ENCODE assay signal across 1 cellular context in the genomic region with DNA sequence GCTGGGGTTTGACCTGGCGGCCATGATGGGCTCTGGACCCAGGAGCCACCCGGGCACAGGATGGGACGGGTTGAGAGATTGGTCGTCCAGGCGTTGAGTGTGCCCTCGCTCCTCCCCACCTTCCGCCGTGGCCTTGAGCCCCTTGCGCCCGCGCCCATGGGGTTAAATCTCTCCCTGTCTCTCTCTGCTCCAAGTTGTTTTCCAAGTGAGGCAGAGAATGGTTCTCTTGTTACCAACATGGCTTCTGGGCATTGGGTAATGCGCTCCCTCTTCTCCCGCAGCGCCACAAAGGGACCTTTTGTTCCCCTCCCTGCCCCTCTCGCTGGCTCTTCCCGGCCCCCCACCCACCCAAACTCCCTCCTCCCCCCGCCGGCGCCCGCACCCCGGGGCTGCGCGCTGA.
A peak's percentile ranks its signal among the peaks of the same experiment; 100 is the strongest.
TF ChIP-seq lines count a peak whose summit lies in the region.

No MANE protein-coding gene starts in this region.

TF ChIP-seq in HepG2, 621 proteins besides CTCF, POLR2A, EP300 and RAD21:
- peak; percentile 20 for TF ChIP-seq YY1 (IDR thresholded peaks at IDR 0.05; ENCODE audit: insufficient read depth, insufficient replicate concordance, low read depth, low read length)
- TF ChIP-seq, protein P1, sequence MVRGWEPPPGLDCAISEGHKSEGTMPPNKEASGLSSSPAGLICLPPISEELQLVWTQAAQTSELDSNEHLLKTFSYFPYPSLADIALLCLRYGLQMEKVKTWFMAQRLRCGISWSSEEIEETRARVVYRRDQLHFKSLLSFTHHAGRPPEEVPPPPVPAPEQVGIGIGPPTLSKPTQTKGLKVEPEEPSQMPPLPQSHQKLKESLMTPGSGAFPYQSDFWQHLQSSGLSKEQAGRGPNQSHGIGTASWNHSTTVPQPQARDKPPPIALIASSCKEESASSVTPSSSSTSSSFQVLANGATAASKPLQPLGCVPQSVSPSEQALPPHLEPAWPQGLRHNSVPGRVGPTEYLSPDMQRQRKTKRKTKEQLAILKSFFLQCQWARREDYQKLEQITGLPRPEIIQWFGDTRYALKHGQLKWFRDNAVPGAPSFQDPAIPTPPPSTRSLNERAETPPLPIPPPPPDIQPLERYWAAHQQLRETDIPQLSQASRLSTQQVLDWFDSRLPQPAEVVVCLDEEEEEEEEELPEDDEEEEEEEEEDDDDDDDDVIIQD (CRISPR knock-in tag; IDR thresholded peaks at IDR 0.05; ENCODE audit: low read depth) = no peak
TF ChIP-seq in HepG2: peak in this region for 1.
